Comparison of ENCODE assay signal across 8 cellular contexts in the genomic region with DNA sequence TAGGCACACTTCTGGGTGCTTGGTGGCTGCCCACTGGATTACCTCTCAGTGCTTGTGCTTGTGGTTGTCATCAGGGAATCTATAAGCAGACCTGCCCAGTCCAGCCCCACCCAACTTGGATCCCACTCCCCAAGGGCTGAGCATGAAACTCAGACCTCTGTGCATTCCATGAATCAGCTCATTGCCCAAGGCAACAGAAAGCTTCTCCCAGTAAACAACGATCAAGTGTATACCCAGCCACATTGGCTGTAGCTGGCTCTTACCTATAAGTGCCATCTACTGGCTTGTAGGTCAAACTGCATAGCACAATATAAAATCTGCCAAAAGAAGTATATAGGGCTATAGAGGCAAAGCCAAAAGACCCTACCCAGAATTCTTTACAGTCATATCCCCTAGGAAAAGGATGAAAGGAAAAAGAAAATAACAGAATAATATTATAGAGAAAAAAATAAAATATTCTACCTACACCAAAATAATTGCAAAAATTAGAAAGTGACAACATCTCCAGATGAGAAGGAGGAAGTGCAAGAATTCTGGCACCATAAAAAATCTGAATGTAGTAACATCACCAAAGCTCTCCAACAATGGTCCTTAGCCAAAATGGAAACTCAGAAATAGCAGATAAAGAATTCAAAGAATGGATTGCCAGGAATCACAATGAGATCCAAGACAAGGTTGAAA.
DNase-seq lines count a peak whose midpoint lies in the region; ATAC-seq and TF ChIP-seq lines count a peak whose summit lies in the region.

No MANE protein-coding gene starts in this region.

- in situ Hi-C loops in GM13976 (cut with MboI; ENCODE audit: low sequenced_read_pairs, unreplicated experiment) (no loop called here), Panc1 (cut with HindIII; ENCODE audit: low pct_unique_long_range_greater_than_20kb, low sequenced_read_pairs) (no loop called here)

- BruUV-seq in Panc1 (replicated peaks; lab: Mats Ljungman, UMichigan): no TSS peak

- H3K27ac Mint-ChIP-seq in activated T-helper 17 cell treated with anti-CD3 and anti-CD28 coated beads, Interleukin-2, amount 50 U/mL, for 72 hours: no peak overlapping the region

- peaks cover 4% of the 10 kb centered on the region for H3K9me3 Mint-ChIP-seq in activated T-helper 17 cell treated with anti-CD3 and anti-CD28 coated beads, Interleukin-2, amount 50 U/mL, for 72 hours

- no peak overlapping the region for H3K4me3 Mint-ChIP-seq in activated T-helper 17 cell treated with anti-CD3 and anti-CD28 coated beads, Interleukin-2, amount 50 U/mL, for 72 hours

- H3K4me1 ChIP-seq in Panc1 (ENCODE audit: control insufficient read depth, insufficient read depth, low read length): no peaks in the 10 kb centered on the region

- peak; percentile 72 for DNase-seq in A172 (ENCODE audit: low spot score)
- DNase-seq in GM13976 (ENCODE audit: low spot score): no peak
- peak; percentile 1 for DNase-seq in Panc1 (ENCODE audit: low read depth, low spot score)
- DNase-seq in fibroblast of villous mesenchyme (ENCODE audit: low read depth): peak; percentile 73
- DNase-seq in stimulated activated CD4-positive, alpha-beta T cell treated with anti-CD3 and anti-CD28 coated beads, Interleukin-2, amount 100 ng/mL, for 48 hours: no peak
- DNase-seq in globus pallidus (ENCODE audit: low spot score): no peak

- H3K9me3 ChIP-seq in Panc1 (ENCODE audit: control insufficient read depth, insufficient read depth, low read depth, low read length): no peaks in the 10 kb centered on the region

- peak; percentile 19 for TF ChIP-seq CTCF in GM13976 (IDR thresholded peaks at IDR 0.05; ENCODE audit: borderline replicate concordance, control extremely low read depth, extremely low read depth, insufficient read depth, missing control alignments)
- peak; percentile 43 for TF ChIP-seq CTCF in Panc1 (IDR thresholded peaks at IDR 0.05)
- TF ChIP-seq CTCF in fibroblast of villous mesenchyme (IDR thresholded peaks at IDR 0.05; ENCODE audit: insufficient read depth, low read depth, low read length): peak; percentile 75

- no peaks in the 10 kb centered on the region for H3K36me3 ChIP-seq in Panc1 (ENCODE audit: control insufficient read depth, insufficient read depth, low read length)

- H3K27me3 ChIP-seq in Panc1 (ENCODE audit: control insufficient read depth, insufficient read depth, low read length): no peaks in the 10 kb centered on the region

- CTCF ChIA-PET in Panc1 (lab: Charles Lee): no interaction called here

- ATAC-seq in Panc1 (no peak), GM18502 (IDR thresholded peaks at IDR 0.05; ENCODE audit: poor library complexity, unreplicated experiment) (no peak)
- no peak for ATAC-seq in activated T-helper 17 cell treated with anti-CD3 and anti-CD28 coated beads, Interleukin-2, amount 50 U/mL, for 72 hours (replicated peaks)

- no peaks in the 10 kb centered on the region for H3K4me1 Mint-ChIP-seq in activated T-helper 17 cell treated with anti-CD3 and anti-CD28 coated beads, Interleukin-2, amount 50 U/mL, for 72 hours

- POLR2A ChIA-PET in Panc1 (lab: Charles Lee): no interaction called here

- intact Hi-C loops in Panc1 (cut with micrococcal nuclease; ENCODE audit: unreplicated experiment): loop anchor here (5.0 kb wide), 1 partner anchor 439 kb away; no protein-coding TSS in a partner anchor

- H3K4me3 ChIP-seq in Panc1 (ENCODE audit: low read depth in 2 of 2, low read length in 2 of 2) (no peak overlapping the region), fibroblast of villous mesenchyme (ENCODE audit: low read depth, low read length) (no peak overlapping the region)

- H3K27me3 Mint-ChIP-seq in activated T-helper 17 cell treated with anti-CD3 and anti-CD28 coated beads, Interleukin-2, amount 50 U/mL, for 72 hours: no peaks in the 10 kb centered on the region

- H3K27ac ChIP-seq in Panc1 (ENCODE audit: low read length): no peak overlapping the region

- no peaks in the 10 kb centered on the region for H3K36me3 Mint-ChIP-seq in activated T-helper 17 cell treated with anti-CD3 and anti-CD28 coated beads, Interleukin-2, amount 50 U/mL, for 72 hours (ENCODE audit: low read depth)

Comparison
In these comparisons a context has a peak if more than half of its experiments do, and no peak if none do; other contexts are left out.
1. DNase-seq: peak in A172 (single experiment), Panc1 (single experiment) and fibroblast of villous mesenchyme (single experiment); none in GM13976 (single experiment), stimulated activated CD4-positive, alpha-beta T cell treated with anti-CD3 and anti-CD28 coated beads, Interleukin-2, amount 100 ng/mL, for 48 hours (0 of 2) and globus pallidus (single experiment).
2. CTCF ChIP-seq: peak in every context shown above with its lines; median percentile 75 in fibroblast of villous mesenchyme; 43 in Panc1; 19 in GM13976.